19 cellular contexts compared by ENCODE assay signal in genomic region chr9:27468450-27469110, GRCh38. TPM values are rescaled to one million over a fixed set of nuclear protein-coding genes. Genes with fewer than 3 reads are reported as not detected.
DNase-seq lines count a peak whose midpoint lies in the region; ATAC-seq and TF ChIP-seq lines count a peak whose summit lies in the region.
"Had no signal": no experiment of that assay in that cellular context is flagged by ENCODE, and none has a peak within 500 bp of the region (broad histone marks: within the 10 kb centered on the region; RNA-seq: fewer than 3 reads in every experiment).

No MANE protein-coding gene starts in this region.

- TF ChIP-seq CTCF in choroid plexus epithelial cell (conservative IDR thresholded peaks at IDR 0.05; ENCODE audit: low read depth, low read length) (no peak), spleen (IDR thresholded peaks at IDR 0.05 in 8 of 11, conservative IDR thresholded peaks at IDR 0.05 in 3 of 11) (no peak)

- peaks cover 4 to 66% (median 24%) of the 10 kb centered on the region in 6 donors for H3K4me1 ChIP-seq in spleen

- intact Hi-C loops in spleen (cut with DNase I; ENCODE audit: low total_unique reads), result no loop called here

- no peak for TF ChIP-seq POLR2A in spleen (IDR thresholded peaks at IDR 0.05)

- no peaks in the 10 kb centered on the region for H3K9me3 ChIP-seq in spleen
- H3K9me3 ChIP-seq: adrenal gland had no signal

- no peak overlapping the region for H3K27ac ChIP-seq in spleen
- H3K27ac ChIP-seq: adrenal gland, GM23248, hepatocyte, RWPE1 had no signal

- peak; percentile 30 for DNase-seq in choroid plexus epithelial cell (ENCODE audit: low read depth)
- DNase-seq in spleen, result peak; percentile 56
- no peak for DNase-seq in stimulated activated CD4-positive, alpha-beta T cell treated with anti-CD3 and anti-CD28 coated beads, Interleukin-15, amount 100 ng/mL, for 24 hours
- DNase-seq: adrenal gland; GM23248; NCI-H1694; NCI-H69; stimulated activated CD4-positive, alpha-beta T cell treated with anti-CD3 and anti-CD28 coated beads, Interleukin-2, amount 100 ng/mL, for 48 hours had no signal

- H3K4me3 ChIP-seq in choroid plexus epithelial cell (ENCODE audit: low read depth, low read length) (no peak overlapping the region), spleen (no peak overlapping the region)
- H3K4me3 ChIP-seq: adrenal gland, GM23248, hepatocyte had no signal

- 79 to 85% (median 84%) methylated on average over 5 of the region's 5 CpGs for WGBS in spleen, 5 donors

- no peaks in the 10 kb centered on the region for H3K27me3 ChIP-seq in spleen (replicated peaks in 1 of 7)
- H3K27me3 ChIP-seq: adrenal gland, hepatocyte had no signal

- H3K36me3 ChIP-seq in spleen, result peaks cover 0 to 11% (median 0%) of the 10 kb centered on the region in 6 donors
- H3K36me3 ChIP-seq: adrenal gland had no signal

- ATAC-seq in GM19043 (IDR thresholded peaks at IDR 0.05; ENCODE audit: low read depth, unreplicated experiment), result peak; percentile 62
- ATAC-seq in HG03432 (IDR thresholded peaks at IDR 0.05; ENCODE audit: unreplicated experiment), result peak; percentile 71
- ATAC-seq in GM19023 (IDR thresholded peaks at IDR 0.05; ENCODE audit: unreplicated experiment), result no peak
- no peak for ATAC-seq in HG03039 (IDR thresholded peaks at IDR 0.05; ENCODE audit: unreplicated experiment)
- ATAC-seq in GM18861 (IDR thresholded peaks at IDR 0.05; ENCODE audit: unreplicated experiment), result no peak

RNA-seq across cellular contexts. Expression of gene IFNK, which starts 55.5 kb away (rescaled TPM):
- not detected for total RNA-seq in spleen
- not detected for polyA plus RNA-seq in spleen
- total RNA-seq: adrenal gland, endothelial cell of umbilical vein, G401, GM23248, hepatocyte, lower leg skin, osteoblast had no signal
- polyA plus RNA-seq: adrenal gland, endothelial cell of umbilical vein, GM23248, hepatocyte had no signal

Comparison
In these comparisons a context has a peak if more than half of its experiments do, and no peak if none do; other contexts are left out.
1. ATAC-seq: peak in GM19043 (single experiment) and HG03432 (single experiment); none in GM19023 (single experiment), HG03039 (single experiment) and GM18861 (single experiment).